In genomic region chr6:129807141-129807540, GRCh38 we compare ENCODE assay signal across 15 cellular contexts. TPM values are rescaled to one million over a fixed set of nuclear protein-coding genes. Genes with fewer than 3 reads are reported as not detected.
"Had no signal": no experiment of that assay in that cellular context is flagged by ENCODE, and none has a peak within 500 bp of the region (broad histone marks: within the 10 kb centered on the region; RNA-seq: fewer than 3 reads in every experiment).

No MANE protein-coding gene starts in this region.

RNA-seq across cellular contexts. Expression of gene TMEM244, which starts 54.0 kb away (rescaled TPM):
- total RNA-seq: stomach, subcutaneous adipose tissue, suprapubic skin, testis, thoracic aorta, thyroid gland, tibial nerve, transverse colon, upper lobe of left lung, upper lobe of right lung, ureter, urinary bladder, uterus, vagina had no signal
- polyA plus RNA-seq: stomach, thymus, urinary bladder had no signal
